1 cellular context compared by ENCODE assay signal in genomic region chr3:147411777-147412176, GRCh38.
TF ChIP-seq lines count a peak whose summit lies in the region.

No MANE protein-coding gene starts in this region.

TF ChIP-seq in WTC11, 78 proteins besides CTCF, POLR2A, EP300 and RAD21 (continued from another document):
- TF ChIP-seq ARID4B (CRISPR knock-in tag; IDR thresholded peaks at IDR 0.05; ENCODE audit: borderline replicate concordance): no peak
- TF ChIP-seq ZNF263 (CRISPR knock-in tag; IDR thresholded peaks at IDR 0.05; ENCODE audit: low read depth): no peak
- TF ChIP-seq HMGXB4 (CRISPR knock-in tag; IDR thresholded peaks at IDR 0.05): no peak
- no peak for TF ChIP-seq ZNF396 (CRISPR knock-in tag; IDR thresholded peaks at IDR 0.05; ENCODE audit: borderline replicate concordance)
- no peak for TF ChIP-seq NFYB (CRISPR knock-in tag; conservative IDR thresholded peaks at IDR 0.05; ENCODE audit: low read depth)
- no peak for TF ChIP-seq CDX4 (CRISPR knock-in tag; IDR thresholded peaks at IDR 0.05; ENCODE audit: borderline replicate concordance)
- no peak for TF ChIP-seq CREM (CRISPR knock-in tag; IDR thresholded peaks at IDR 0.05)
- TF ChIP-seq FOXJ3 (CRISPR knock-in tag; IDR thresholded peaks at IDR 0.05; ENCODE audit: borderline replicate concordance): no peak
- TF ChIP-seq E2F5 (CRISPR knock-in tag; IDR thresholded peaks at IDR 0.05): no peak
- no peak for TF ChIP-seq E2F4 (CRISPR knock-in tag; IDR thresholded peaks at IDR 0.05; ENCODE audit: borderline replicate concordance, low read depth)
- TF ChIP-seq ATF3 (CRISPR knock-in tag; conservative IDR thresholded peaks at IDR 0.05): no peak
- no peak for TF ChIP-seq ZNF317 (CRISPR knock-in tag; IDR thresholded peaks at IDR 0.05; ENCODE audit: borderline replicate concordance, low read depth)
- no peak for TF ChIP-seq PRRX2 (CRISPR knock-in tag; IDR thresholded peaks at IDR 0.05)
- TF ChIP-seq ATF1 (CRISPR knock-in tag; IDR thresholded peaks at IDR 0.05): no peak
- TF ChIP-seq E2F1 (CRISPR knock-in tag; IDR thresholded peaks at IDR 0.05): no peak
